Comparison of ENCODE assay signal across 15 cellular contexts in genomic region chr16:976389-976931, GRCh38. TPM values are rescaled to one million over a fixed set of nuclear protein-coding genes. Genes with fewer than 3 reads are reported as not detected.
DNase-seq lines count a peak whose midpoint lies in the region; ATAC-seq lines count a peak whose summit lies in the region.
"Had no signal": no experiment of that assay in that cellular context is flagged by ENCODE, and none has a peak within 500 bp of the region (broad histone marks: within the 10 kb centered on the region; RNA-seq: fewer than 3 reads in every experiment).

No MANE protein-coding gene starts in this region.

- H3K27ac ChIP-seq in layer of hippocampus (ENCODE audit: low read depth, low read length) (peak overlapping the region; percentile 89), Karpas-422 (ENCODE audit: low read length) (no peak overlapping the region)
- H3K27ac ChIP-seq: PC-9 had no signal

- no peaks in the 10 kb centered on the region for H3K9me3 ChIP-seq in Karpas-422 (ENCODE audit: low read length)

- H3K36me3 Mint-ChIP-seq in activated CD8-positive, alpha-beta memory T cell treated with anti-CD3 and anti-CD28 coated beads, Interleukin-2, amount 10 ng/mL, durations not matched to agents 7 days and 5 days = no peaks in the 10 kb centered on the region
- no peaks in the 10 kb centered on the region for H3K36me3 Mint-ChIP-seq in activated CD8-positive, alpha-beta T cell treated with anti-CD3 and anti-CD28 coated beads, Interleukin-2, amount 10 ng/mL, durations not matched to agents 7 days and 5 days (ENCODE audit: low read depth)
- no peaks in the 10 kb centered on the region for H3K36me3 Mint-ChIP-seq in T-helper 2 cell treated with Interferon-gamma antibody and Interleukin-4, amounts not matched to agents 5 μg/mL and 100 μg/mL, for 36 hours (ENCODE audit: low read depth)

- no peaks in the 10 kb centered on the region for H3K79me2 ChIP-seq in Karpas-422 (ENCODE audit: low read length)

- no peak overlapping the region for H3K4me3 ChIP-seq in Karpas-422 (ENCODE audit: low read length)
- H3K4me3 ChIP-seq: PC-9 had no signal

- H3K36me3 ChIP-seq in Karpas-422 (ENCODE audit: insufficient read depth, low read length) = no peaks in the 10 kb centered on the region

- POLR2A ChIA-PET in activated CD8-positive, alpha-beta T cell treated with anti-CD3 and anti-CD28 coated beads, Interleukin-2, amount 10 ng/mL, durations not matched to agents 7 days and 5 days (lab: Charles Lee) = no interaction called here

- no peak overlapping the region for H3K27ac Mint-ChIP-seq in activated CD8-positive, alpha-beta memory T cell treated with anti-CD3 and anti-CD28 coated beads, Interleukin-2, amount 10 ng/mL, durations not matched to agents 7 days and 5 days
- H3K27ac Mint-ChIP-seq in activated CD8-positive, alpha-beta T cell treated with anti-CD3 and anti-CD28 coated beads, Interleukin-2, amount 10 ng/mL, durations not matched to agents 7 days and 5 days = no peak overlapping the region
- H3K27ac Mint-ChIP-seq in T-helper 2 cell treated with Interferon-gamma antibody and Interleukin-4, amounts not matched to agents 5 μg/mL and 100 μg/mL, for 36 hours = no peak overlapping the region
- H3K27ac Mint-ChIP-seq: activated T-helper 1 cell treated with anti-CD3 and anti-CD28 coated beads, Interleukin-12 subunit alpha, Interleukin-12 subunit beta, Interleukin-2, Interleukin-4 antibody, amounts not matched to agents 30 ng/mL and 10 ng/mL and 1 ng/mL, durations not matched to agents 14 hours and 24 hours and 36 hours had no signal

- H4K20me1 ChIP-seq in Karpas-422 (ENCODE audit: insufficient read depth, low read depth, low read length) = no peaks in the 10 kb centered on the region

- H3K4me2 ChIP-seq in Karpas-422 (ENCODE audit: low read depth, low read length, poor library complexity, severe bottlenecking) = no peak overlapping the region
- H3K4me2 ChIP-seq: PC-9 had no signal

- H3K4me1 Mint-ChIP-seq in activated CD8-positive, alpha-beta memory T cell treated with anti-CD3 and anti-CD28 coated beads, Interleukin-2, amount 10 ng/mL, durations not matched to agents 7 days and 5 days = peaks cover 4% of the 10 kb centered on the region
- H3K4me1 Mint-ChIP-seq in activated CD8-positive, alpha-beta T cell treated with anti-CD3 and anti-CD28 coated beads, Interleukin-2, amount 10 ng/mL, durations not matched to agents 7 days and 5 days (ENCODE audit: low read depth) = peaks cover 4% of the 10 kb centered on the region
- peaks cover 4% of the 10 kb centered on the region for H3K4me1 Mint-ChIP-seq in T-helper 2 cell treated with Interferon-gamma antibody and Interleukin-4, amounts not matched to agents 5 μg/mL and 100 μg/mL, for 36 hours (ENCODE audit: low read depth)

- CTCF ChIA-PET in activated CD8-positive, alpha-beta memory T cell treated with anti-CD3 and anti-CD28 coated beads, Interleukin-2, amount 10 ng/mL, durations not matched to agents 7 days and 5 days (lab: Charles Lee) = no interaction called here
- CTCF ChIA-PET in activated CD8-positive, alpha-beta T cell treated with anti-CD3 and anti-CD28 coated beads, Interleukin-2, amount 10 ng/mL, durations not matched to agents 7 days and 5 days (lab: Charles Lee) = no interaction called here

- no peak for ATAC-seq in activated CD8-positive, alpha-beta memory T cell treated with anti-CD3 and anti-CD28 coated beads, Interleukin-2, amount 10 ng/mL, durations not matched to agents 7 days and 5 days
- peak; percentile 31 for ATAC-seq in activated CD8-positive, alpha-beta T cell treated with anti-CD3 and anti-CD28 coated beads, Interleukin-2, amount 10 ng/mL, durations not matched to agents 7 days and 5 days
- no peak for ATAC-seq in GM19351 (IDR thresholded peaks at IDR 0.05; ENCODE audit: unreplicated experiment)

- peak; percentile 19 for DNase-seq in activated CD8-positive, alpha-beta memory T cell treated with anti-CD3 and anti-CD28 coated beads, Interleukin-2, amount 50 U/mL, for 4 hours
- DNase-seq in activated CD8-positive, alpha-beta memory T cell treated with anti-CD3 and anti-CD28 coated beads, Interleukin-2, amount 10 ng/mL, durations not matched to agents 7 days and 5 days = no peak
- DNase-seq in activated CD8-positive, alpha-beta T cell treated with anti-CD3 and anti-CD28 coated beads, Interleukin-2, amount 10 ng/mL, durations not matched to agents 7 days and 5 days = peak; percentile 38
- DNase-seq in stimulated activated CD4-positive, alpha-beta T cell treated with anti-CD3 and anti-CD28 coated beads, Interleukin-4, amount 100 ng/mL, for 4 hours = peak; percentile 37 to 40
- no peak for DNase-seq in T-helper 2 cell treated with Interferon-gamma antibody and Interleukin-4, amounts not matched to agents 5 μg/mL and 100 μg/mL, for 36 hours (ENCODE audit: low spot score)
- DNase-seq in Karpas-422 = no peak
- DNase-seq: activated CD4-positive, CD25-positive, alpha-beta regulatory T cell; effector CD4-positive, alpha-beta T cell; NCI-H187; PC-9; SW 1271 had no signal

- no peaks in the 10 kb centered on the region for H3K9me2 ChIP-seq in Karpas-422 (replicated peaks; ENCODE audit: insufficient read depth, low read length)

- peaks cover 3% of the 10 kb centered on the region for H3K27me3 ChIP-seq in layer of hippocampus (ENCODE audit: control insufficient read depth, insufficient read depth, low read length)
- no peaks in the 10 kb centered on the region for H3K27me3 ChIP-seq in Karpas-422 (ENCODE audit: low read length)

- no peak overlapping the region for H3K9ac ChIP-seq in Karpas-422 (ENCODE audit: low read length)

- H3K4me3 Mint-ChIP-seq in activated CD8-positive, alpha-beta memory T cell treated with anti-CD3 and anti-CD28 coated beads, Interleukin-2, amount 10 ng/mL, durations not matched to agents 7 days and 5 days = no peak overlapping the region
- no peak overlapping the region for H3K4me3 Mint-ChIP-seq in activated CD8-positive, alpha-beta T cell treated with anti-CD3 and anti-CD28 coated beads, Interleukin-2, amount 10 ng/mL, durations not matched to agents 7 days and 5 days
- no peak overlapping the region for H3K4me3 Mint-ChIP-seq in T-helper 2 cell treated with Interferon-gamma antibody and Interleukin-4, amounts not matched to agents 5 μg/mL and 100 μg/mL, for 36 hours
- H3K4me3 Mint-ChIP-seq: activated T-helper 1 cell treated with anti-CD3 and anti-CD28 coated beads, Interleukin-12 subunit alpha, Interleukin-12 subunit beta, Interleukin-2, Interleukin-4 antibody, amounts not matched to agents 30 ng/mL and 10 ng/mL and 1 ng/mL, durations not matched to agents 14 hours and 24 hours and 36 hours had no signal

- no peaks in the 10 kb centered on the region for H3K9me3 Mint-ChIP-seq in activated CD8-positive, alpha-beta memory T cell treated with anti-CD3 and anti-CD28 coated beads, Interleukin-2, amount 10 ng/mL, durations not matched to agents 7 days and 5 days (ENCODE audit: low read depth)
- H3K9me3 Mint-ChIP-seq in activated CD8-positive, alpha-beta T cell treated with anti-CD3 and anti-CD28 coated beads, Interleukin-2, amount 10 ng/mL, durations not matched to agents 7 days and 5 days (ENCODE audit: insufficient read depth) = no peaks in the 10 kb centered on the region
- no peaks in the 10 kb centered on the region for H3K9me3 Mint-ChIP-seq in T-helper 2 cell treated with Interferon-gamma antibody and Interleukin-4, amounts not matched to agents 5 μg/mL and 100 μg/mL, for 36 hours
- H3K9me3 Mint-ChIP-seq: activated T-helper 1 cell treated with anti-CD3 and anti-CD28 coated beads, Interleukin-12 subunit alpha, Interleukin-12 subunit beta, Interleukin-2, Interleukin-4 antibody, amounts not matched to agents 30 ng/mL and 10 ng/mL and 1 ng/mL, durations not matched to agents 14 hours and 24 hours and 36 hours had no signal

- H2AFZ ChIP-seq in Karpas-422 (ENCODE audit: low read length) = no peak overlapping the region
- H2AFZ ChIP-seq: PC-9 had no signal

- H3K4me1 ChIP-seq in Karpas-422 (ENCODE audit: low read length) = no peaks in the 10 kb centered on the region

- peaks cover 18% of the 10 kb centered on the region for H3K27me3 Mint-ChIP-seq in activated CD8-positive, alpha-beta memory T cell treated with anti-CD3 and anti-CD28 coated beads, Interleukin-2, amount 10 ng/mL, durations not matched to agents 7 days and 5 days
- peaks cover 24% of the 10 kb centered on the region for H3K27me3 Mint-ChIP-seq in activated CD8-positive, alpha-beta T cell treated with anti-CD3 and anti-CD28 coated beads, Interleukin-2, amount 10 ng/mL, durations not matched to agents 7 days and 5 days (ENCODE audit: low read depth)
- H3K27me3 Mint-ChIP-seq in T-helper 2 cell treated with Interferon-gamma antibody and Interleukin-4, amounts not matched to agents 5 μg/mL and 100 μg/mL, for 36 hours (ENCODE audit: low read depth) = peaks cover 17% of the 10 kb centered on the region

RNA-seq across cellular contexts. Expression of gene SOX8, which starts 5.1 kb away (rescaled TPM):
- total RNA-seq in activated CD8-positive, alpha-beta memory T cell treated with anti-CD3 and anti-CD28 coated beads, Interleukin-2, amount 10 ng/mL, durations not matched to agents 7 days and 5 days = under 1 TPM; 0.12 to 0.16 TPM
- total RNA-seq in activated CD8-positive, alpha-beta T cell treated with anti-CD3 and anti-CD28 coated beads, Interleukin-2, amount 10 ng/mL, durations not matched to agents 7 days and 5 days = not detected
- total RNA-seq in Karpas-422 (2014; rRNA removed; shearing (Covaris generic); ENCODE audit: low replicate concordance) = not detected in 2 replicates
- total RNA-seq: M059J, PC-9 had no signal

RNA-seq across cellular contexts. Expression of gene LMF1, which starts 5.7 kb away (rescaled TPM):
- 10 to 100 TPM; 11.4 to 29.6 TPM for total RNA-seq in activated CD8-positive, alpha-beta memory T cell treated with anti-CD3 and anti-CD28 coated beads, Interleukin-2, amount 10 ng/mL, durations not matched to agents 7 days and 5 days
- 10 to 100 TPM; 14.3 to 17.4 TPM for total RNA-seq in activated CD8-positive, alpha-beta T cell treated with anti-CD3 and anti-CD28 coated beads, Interleukin-2, amount 10 ng/mL, durations not matched to agents 7 days and 5 days
- 12.2 and 16.7 TPM in 2 replicates for total RNA-seq in Karpas-422 (2014; rRNA removed; shearing (Covaris generic); ENCODE audit: low replicate concordance)

Comparison
In these comparisons a context has a peak if more than half of its experiments do, and no peak if none do; other contexts are left out.
1. DNase-seq: peak in activated CD8-positive, alpha-beta memory T cell treated with anti-CD3 and anti-CD28 coated beads, Interleukin-2, amount 50 U/mL, for 4 hours (single experiment), activated CD8-positive, alpha-beta T cell treated with anti-CD3 and anti-CD28 coated beads, Interleukin-2, amount 10 ng/mL, durations not matched to agents 7 days and 5 days (single experiment) and stimulated activated CD4-positive, alpha-beta T cell treated with anti-CD3 and anti-CD28 coated beads, Interleukin-4, amount 100 ng/mL, for 4 hours (2 of 2); none in activated CD8-positive, alpha-beta memory T cell treated with anti-CD3 and anti-CD28 coated beads, Interleukin-2, amount 10 ng/mL, durations not matched to agents 7 days and 5 days (single experiment), T-helper 2 cell treated with Interferon-gamma antibody and Interleukin-4, amounts not matched to agents 5 μg/mL and 100 μg/mL, for 36 hours (single experiment) and Karpas-422 (single experiment).